ENCODE assay signal across 1 cellular context in the genomic region with DNA sequence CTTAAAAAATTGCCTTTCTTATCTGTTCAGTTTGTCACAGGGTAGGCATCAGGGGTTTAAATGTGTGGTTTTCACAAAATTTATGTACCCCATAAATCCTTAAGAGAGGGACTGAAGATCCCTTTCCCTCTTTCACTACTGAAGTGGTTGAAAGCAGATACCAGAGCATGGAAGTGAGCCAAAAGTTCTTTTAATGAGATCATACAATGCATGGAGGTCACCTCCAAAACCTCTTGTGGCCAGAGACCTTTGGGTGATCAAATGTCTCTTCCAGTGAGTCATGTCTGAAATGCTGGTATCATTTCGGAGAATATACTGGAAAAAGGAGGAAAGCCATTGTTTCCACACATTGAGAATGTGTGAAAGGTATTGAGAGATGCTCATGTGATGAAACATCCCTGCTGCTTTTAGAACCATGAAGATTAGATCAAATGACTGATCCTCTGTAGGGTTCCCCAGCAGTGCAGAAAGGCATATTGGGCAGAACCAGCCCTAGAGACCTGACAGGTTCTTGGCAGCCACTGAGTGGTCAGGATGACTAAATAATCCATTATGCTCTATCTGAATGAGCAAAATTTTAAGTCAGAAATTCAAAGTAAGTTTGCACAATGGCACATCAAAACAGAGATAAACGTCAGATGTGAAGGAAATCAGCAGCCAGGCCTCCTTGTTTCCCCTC.
A peak's percentile ranks its signal among the peaks of the same experiment; 100 is the strongest.
TF ChIP-seq lines count a peak whose summit lies in the region.

No MANE protein-coding gene starts in this region.

TF ChIP-seq in K562, 482 proteins besides CTCF, POLR2A, EP300 and RAD21 (continued from another document and continues in another):
- TF ChIP-seq BRF2 (IDR thresholded peaks at IDR 0.05; ENCODE audit: borderline replicate concordance, insufficient read depth, insufficient read length) (no peak), ZZZ3 (IDR thresholded peaks at IDR 0.05) (no peak), ZNF695 (CRISPR knock-in tag; IDR thresholded peaks at IDR 0.05) (no peak), RNF2 (IDR thresholded peaks at IDR 0.05) (peak; percentile 91), ARID4B (CRISPR knock-in tag; IDR thresholded peaks at IDR 0.05) (no peak), TSC22D4 (tag; IDR thresholded peaks at IDR 0.05) (no peak), SIN3A (IDR thresholded peaks at IDR 0.05; ENCODE audit: borderline replicate concordance in 2 of 2, control insufficient read depth in 1 of 2, low read depth in 2 of 2, low read length in 2 of 2) (no peak), TEAD1 (CRISPR knock-in tag; IDR thresholded peaks at IDR 0.05) (peak in 1 of 2 experiments; percentile 89; a peak in 2 of 4 replicates), EGR1 (conservative IDR thresholded peaks at IDR 0.05) (no peak), DIDO1 (tag; IDR thresholded peaks at IDR 0.05; ENCODE audit: low read depth) (no peak), GATA2 (CRISPR knock-in tag; IDR thresholded peaks at IDR 0.05) (peak; percentile 91), FOXK2 (conservative IDR thresholded peaks at IDR 0.05 in 1 of 2, IDR thresholded peaks at IDR 0.05 in 1 of 2; ENCODE audit: low read depth in 2 of 2) (peak; percentile 3 to 70; a peak in 2 of 4 replicates), CBX1 (IDR thresholded peaks at IDR 0.05; ENCODE audit: low read depth) (no peak), L3MBTL2 (IDR thresholded peaks at IDR 0.05) (peak; percentile 60), BCL6 (CRISPR knock-in tag; IDR thresholded peaks at IDR 0.05) (no peak), POLR2AphosphoS5 (IDR thresholded peaks at IDR 0.05; ENCODE audit: control insufficient read depth, insufficient read depth, low read depth, low read length) (peak; percentile 90), EP400 (IDR thresholded peaks at IDR 0.05) (peak; percentile 62), ZKSCAN1 (IDR thresholded peaks at IDR 0.05; ENCODE audit: low read depth, low read length) (no peak), COPS2 (conservative IDR thresholded peaks at IDR 0.05) (no peak), ZBTB17 (CRISPR knock-in tag; IDR thresholded peaks at IDR 0.05) (peak; percentile 65), ZNF644 (tag; IDR thresholded peaks at IDR 0.05; ENCODE audit: low read depth) (peak; percentile 69; the same call in 1 of the 2 replicates), STAT5A (IDR thresholded peaks at IDR 0.05; ENCODE audit: borderline replicate concordance, low read length) (peak; percentile 91), HNRNPLL (IDR thresholded peaks at IDR 0.05; ENCODE audit: low read depth, low read length, poor library complexity, severe bottlenecking) (no peak), NR4A1 (CRISPR knock-in tag; IDR thresholded peaks at IDR 0.05) (no peak), NR4A1 (tag; IDR thresholded peaks at IDR 0.05) (no peak), PHF20 (IDR thresholded peaks at IDR 0.05; ENCODE audit: partially characterized antibody) (no peak), CBX3 (IDR thresholded peaks at IDR 0.05; ENCODE audit: borderline replicate concordance in 1 of 2, low read length in 2 of 2) (no peak), POLR3A (IDR thresholded peaks at IDR 0.05; ENCODE audit: borderline replicate concordance, extremely low read depth, insufficient read depth, insufficient read length) (no peak), MBD1 (CRISPR knock-in tag; IDR thresholded peaks at IDR 0.05) (no peak)
- TF ChIP-seq, protein P1, sequence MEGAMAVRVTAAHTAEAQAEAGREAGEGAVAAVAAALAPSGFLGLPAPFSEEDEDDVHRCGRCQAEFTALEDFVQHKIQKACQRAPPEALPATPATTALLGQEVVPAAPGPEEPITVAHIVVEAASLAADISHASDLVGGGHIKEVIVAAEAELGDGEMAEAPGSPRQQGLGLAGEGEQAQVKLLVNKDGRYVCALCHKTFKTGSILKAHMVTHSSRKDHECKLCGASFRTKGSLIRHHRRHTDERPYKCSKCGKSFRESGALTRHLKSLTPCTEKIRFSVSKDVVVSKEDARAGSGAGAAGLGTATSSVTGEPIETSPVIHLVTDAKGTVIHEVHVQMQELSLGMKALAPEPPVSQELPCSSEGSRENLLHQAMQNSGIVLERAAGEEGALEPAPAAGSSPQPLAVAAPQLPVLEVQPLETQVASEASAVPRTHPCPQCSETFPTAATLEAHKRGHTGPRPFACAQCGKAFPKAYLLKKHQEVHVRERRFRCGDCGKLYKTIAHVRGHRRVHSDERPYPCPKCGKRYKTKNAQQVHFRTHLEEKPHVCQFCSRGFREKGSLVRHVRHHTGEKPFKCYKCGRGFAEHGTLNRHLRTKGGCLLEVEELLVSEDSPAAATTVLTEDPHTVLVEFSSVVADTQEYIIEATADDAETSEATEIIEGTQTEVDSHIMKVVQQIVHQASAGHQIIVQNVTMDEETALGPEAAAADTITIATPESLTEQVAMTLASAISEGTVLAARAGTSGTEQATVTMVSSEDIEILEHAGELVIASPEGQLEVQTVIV (CRISPR knock-in tag; IDR thresholded peaks at IDR 0.05; ENCODE audit: borderline replicate concordance), result no peak
- TF ChIP-seq, protein P2, sequence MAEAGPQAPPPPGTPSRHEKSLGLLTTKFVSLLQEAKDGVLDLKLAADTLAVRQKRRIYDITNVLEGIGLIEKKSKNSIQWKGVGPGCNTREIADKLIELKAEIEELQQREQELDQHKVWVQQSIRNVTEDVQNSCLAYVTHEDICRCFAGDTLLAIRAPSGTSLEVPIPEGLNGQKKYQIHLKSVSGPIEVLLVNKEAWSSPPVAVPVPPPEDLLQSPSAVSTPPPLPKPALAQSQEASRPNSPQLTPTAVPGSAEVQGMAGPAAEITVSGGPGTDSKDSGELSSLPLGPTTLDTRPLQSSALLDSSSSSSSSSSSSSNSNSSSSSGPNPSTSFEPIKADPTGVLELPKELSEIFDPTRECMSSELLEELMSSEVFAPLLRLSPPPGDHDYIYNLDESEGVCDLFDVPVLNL (CRISPR knock-in tag; IDR thresholded peaks at IDR 0.05; ENCODE audit: low read depth), result no peak
- TF ChIP-seq, protein P3, sequence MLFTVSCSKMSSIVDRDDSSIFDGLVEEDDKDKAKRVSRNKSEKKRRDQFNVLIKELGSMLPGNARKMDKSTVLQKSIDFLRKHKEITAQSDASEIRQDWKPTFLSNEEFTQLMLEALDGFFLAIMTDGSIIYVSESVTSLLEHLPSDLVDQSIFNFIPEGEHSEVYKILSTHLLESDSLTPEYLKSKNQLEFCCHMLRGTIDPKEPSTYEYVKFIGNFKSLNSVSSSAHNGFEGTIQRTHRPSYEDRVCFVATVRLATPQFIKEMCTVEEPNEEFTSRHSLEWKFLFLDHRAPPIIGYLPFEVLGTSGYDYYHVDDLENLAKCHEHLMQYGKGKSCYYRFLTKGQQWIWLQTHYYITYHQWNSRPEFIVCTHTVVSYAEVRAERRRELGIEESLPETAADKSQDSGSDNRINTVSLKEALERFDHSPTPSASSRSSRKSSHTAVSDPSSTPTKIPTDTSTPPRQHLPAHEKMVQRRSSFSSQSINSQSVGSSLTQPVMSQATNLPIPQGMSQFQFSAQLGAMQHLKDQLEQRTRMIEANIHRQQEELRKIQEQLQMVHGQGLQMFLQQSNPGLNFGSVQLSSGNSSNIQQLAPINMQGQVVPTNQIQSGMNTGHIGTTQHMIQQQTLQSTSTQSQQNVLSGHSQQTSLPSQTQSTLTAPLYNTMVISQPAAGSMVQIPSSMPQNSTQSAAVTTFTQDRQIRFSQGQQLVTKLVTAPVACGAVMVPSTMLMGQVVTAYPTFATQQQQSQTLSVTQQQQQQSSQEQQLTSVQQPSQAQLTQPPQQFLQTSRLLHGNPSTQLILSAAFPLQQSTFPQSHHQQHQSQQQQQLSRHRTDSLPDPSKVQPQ (CRISPR knock-in tag; IDR thresholded peaks at IDR 0.05; ENCODE audit: borderline replicate concordance), result no peak
- TF ChIP-seq, protein P4, sequence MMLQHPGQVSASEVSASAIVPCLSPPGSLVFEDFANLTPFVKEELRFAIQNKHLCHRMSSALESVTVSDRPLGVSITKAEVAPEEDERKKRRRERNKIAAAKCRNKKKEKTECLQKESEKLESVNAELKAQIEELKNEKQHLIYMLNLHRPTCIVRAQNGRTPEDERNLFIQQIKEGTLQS (IDR thresholded peaks at IDR 0.05), result peak; percentile 98
- TF ChIP-seq, protein P4 (CRISPR knock-in tag; conservative IDR thresholded peaks at IDR 0.05), result peak; percentile 84; the same call in 1 of the 2 replicates
- TF ChIP-seq, protein P5, sequence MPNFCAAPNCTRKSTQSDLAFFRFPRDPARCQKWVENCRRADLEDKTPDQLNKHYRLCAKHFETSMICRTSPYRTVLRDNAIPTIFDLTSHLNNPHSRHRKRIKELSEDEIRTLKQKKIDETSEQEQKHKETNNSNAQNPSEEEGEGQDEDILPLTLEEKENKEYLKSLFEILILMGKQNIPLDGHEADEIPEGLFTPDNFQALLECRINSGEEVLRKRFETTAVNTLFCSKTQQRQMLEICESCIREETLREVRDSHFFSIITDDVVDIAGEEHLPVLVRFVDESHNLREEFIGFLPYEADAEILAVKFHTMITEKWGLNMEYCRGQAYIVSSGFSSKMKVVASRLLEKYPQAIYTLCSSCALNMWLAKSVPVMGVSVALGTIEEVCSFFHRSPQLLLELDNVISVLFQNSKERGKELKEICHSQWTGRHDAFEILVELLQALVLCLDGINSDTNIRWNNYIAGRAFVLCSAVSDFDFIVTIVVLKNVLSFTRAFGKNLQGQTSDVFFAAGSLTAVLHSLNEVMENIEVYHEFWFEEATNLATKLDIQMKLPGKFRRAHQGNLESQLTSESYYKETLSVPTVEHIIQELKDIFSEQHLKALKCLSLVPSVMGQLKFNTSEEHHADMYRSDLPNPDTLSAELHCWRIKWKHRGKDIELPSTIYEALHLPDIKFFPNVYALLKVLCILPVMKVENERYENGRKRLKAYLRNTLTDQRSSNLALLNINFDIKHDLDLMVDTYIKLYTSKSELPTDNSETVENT (CRISPR knock-in tag; IDR thresholded peaks at IDR 0.05), result no peak
- TF ChIP-seq, protein P6, sequence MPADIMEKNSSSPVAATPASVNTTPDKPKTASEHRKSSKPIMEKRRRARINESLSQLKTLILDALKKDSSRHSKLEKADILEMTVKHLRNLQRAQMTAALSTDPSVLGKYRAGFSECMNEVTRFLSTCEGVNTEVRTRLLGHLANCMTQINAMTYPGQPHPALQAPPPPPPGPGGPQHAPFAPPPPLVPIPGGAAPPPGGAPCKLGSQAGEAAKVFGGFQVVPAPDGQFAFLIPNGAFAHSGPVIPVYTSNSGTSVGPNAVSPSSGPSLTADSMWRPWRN (IDR thresholded peaks at IDR 0.05; ENCODE audit: low read depth), result peak; percentile 80; the same call in 1 of the 2 replicates
- TF ChIP-seq, protein P7, sequence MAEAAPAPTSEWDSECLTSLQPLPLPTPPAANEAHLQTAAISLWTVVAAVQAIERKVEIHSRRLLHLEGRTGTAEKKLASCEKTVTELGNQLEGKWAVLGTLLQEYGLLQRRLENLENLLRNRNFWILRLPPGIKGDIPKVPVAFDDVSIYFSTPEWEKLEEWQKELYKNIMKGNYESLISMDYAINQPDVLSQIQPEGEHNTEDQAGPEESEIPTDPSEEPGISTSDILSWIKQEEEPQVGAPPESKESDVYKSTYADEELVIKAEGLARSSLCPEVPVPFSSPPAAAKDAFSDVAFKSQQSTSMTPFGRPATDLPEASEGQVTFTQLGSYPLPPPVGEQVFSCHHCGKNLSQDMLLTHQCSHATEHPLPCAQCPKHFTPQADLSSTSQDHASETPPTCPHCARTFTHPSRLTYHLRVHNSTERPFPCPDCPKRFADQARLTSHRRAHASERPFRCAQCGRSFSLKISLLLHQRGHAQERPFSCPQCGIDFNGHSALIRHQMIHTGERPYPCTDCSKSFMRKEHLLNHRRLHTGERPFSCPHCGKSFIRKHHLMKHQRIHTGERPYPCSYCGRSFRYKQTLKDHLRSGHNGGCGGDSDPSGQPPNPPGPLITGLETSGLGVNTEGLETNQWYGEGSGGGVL (CRISPR knock-in tag; IDR thresholded peaks at IDR 0.05), result no peak
